13 cellular contexts compared by ENCODE assay signal in the genomic region with DNA sequence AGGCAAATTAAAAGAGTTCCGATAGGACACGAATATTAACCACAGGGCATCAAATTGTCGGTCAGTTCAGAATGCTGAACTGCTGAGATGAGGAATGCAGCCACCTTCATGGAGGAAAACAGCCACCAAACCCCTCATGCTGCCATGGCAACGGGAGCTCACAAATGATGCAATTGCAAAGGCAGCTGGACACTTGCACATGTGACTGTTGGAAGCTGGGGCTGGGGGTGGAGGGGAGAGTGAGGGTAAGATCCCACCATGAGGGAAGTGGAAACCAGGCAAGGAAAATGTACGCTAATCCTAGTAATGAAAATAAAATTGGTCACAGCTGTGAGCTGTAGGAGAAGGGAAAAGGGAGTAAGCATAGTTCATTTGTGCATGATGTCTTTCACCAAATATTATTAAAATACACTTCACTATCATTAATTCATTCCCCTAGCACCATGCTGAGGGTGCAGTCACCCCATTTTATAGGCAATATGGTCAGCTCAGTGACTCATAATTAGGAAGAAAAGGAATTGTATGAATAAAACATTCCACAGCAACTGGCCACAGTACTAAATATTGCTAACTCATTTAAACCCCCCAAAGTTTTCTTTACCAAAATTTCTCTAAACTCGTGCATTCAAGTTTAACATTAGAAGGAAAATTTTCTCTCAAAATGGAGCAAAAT. TPM values are rescaled to one million over a fixed set of nuclear protein-coding genes. Genes with fewer than 3 reads are reported as not detected.
DNase-seq lines count a peak whose midpoint lies in the region; ATAC-seq and TF ChIP-seq lines count a peak whose summit lies in the region.
"Had no signal": no experiment of that assay in that cellular context is flagged by ENCODE, and none has a peak within 500 bp of the region (broad histone marks: within the 10 kb centered on the region; RNA-seq: fewer than 3 reads in every experiment).

No MANE protein-coding gene starts in this region.

- DNase-seq in AG10803 (ENCODE audit: low read depth) (peak; percentile 42), HT1080 (ENCODE audit: low read depth) (peak; percentile 44), WTC11 (ENCODE audit: low spot score) (peak; percentile 56), islet precursor cell (peak; percentile 95), putamen (ENCODE audit: low spot score) (no peak)
- no peak for DNase-seq in stimulated activated CD4-positive, alpha-beta T cell treated with anti-CD3 and anti-CD28 coated beads, Interleukin-1b, Interleukin-23, amount 100 ng/mL, for 48 hours
- DNase-seq in activated T-cell treated with anti-CD3 and anti-CD28 coated beads, Interleukin-2, amount 50 U/mL, for 48 hours, result no peak
- DNase-seq: activated CD4-positive, CD25-positive, alpha-beta regulatory T cell; activated gamma-delta T cell; PC-9 had no signal

- TF ChIP-seq CTCF in AG10803 (conservative IDR thresholded peaks at IDR 0.05; ENCODE audit: low read length) (no peak), WTC11 (IDR thresholded peaks at IDR 0.05) (no peak)

- no peaks in the 10 kb centered on the region for H3K9me3 Mint-ChIP-seq in WTC11

- H3K27ac Mint-ChIP-seq in WTC11, result no peak overlapping the region

- ATAC-seq in WTC11 (0 out of 2 replicates have a peak, but pooled peaks have one; percentile 18), GM18498 (IDR thresholded peaks at IDR 0.05; ENCODE audit: unreplicated experiment) (no peak)

- peaks cover 15% of the 10 kb centered on the region for H3K4me1 Mint-ChIP-seq in WTC11
- H3K4me1 Mint-ChIP-seq: CD14-positive monocyte had no signal

- CTCF ChIA-PET in WTC11 (lab: Charles Lee), result no interaction called here

- no peak overlapping the region for H3K4me3 Mint-ChIP-seq in WTC11
- H3K4me3 Mint-ChIP-seq: CD14-positive monocyte had no signal

- no peaks in the 10 kb centered on the region for H3K36me3 Mint-ChIP-seq in WTC11
- H3K36me3 Mint-ChIP-seq: CD14-positive monocyte had no signal

- no peaks in the 10 kb centered on the region for H3K27me3 Mint-ChIP-seq in WTC11 (ENCODE audit: low read depth)

- no peak overlapping the region for H3K4me3 ChIP-seq in AG10803 (ENCODE audit: low read length)
- H3K4me3 ChIP-seq: PC-9 had no signal

- POLR2A ChIA-PET in WTC11 (lab: Charles Lee), result no interaction called here

TF ChIP-seq in WTC11, 78 proteins besides CTCF, POLR2A, EP300 and RAD21:
- TF ChIP-seq NR2C2 (CRISPR knock-in tag; IDR thresholded peaks at IDR 0.05), result no peak
- TF ChIP-seq, protein P1, sequence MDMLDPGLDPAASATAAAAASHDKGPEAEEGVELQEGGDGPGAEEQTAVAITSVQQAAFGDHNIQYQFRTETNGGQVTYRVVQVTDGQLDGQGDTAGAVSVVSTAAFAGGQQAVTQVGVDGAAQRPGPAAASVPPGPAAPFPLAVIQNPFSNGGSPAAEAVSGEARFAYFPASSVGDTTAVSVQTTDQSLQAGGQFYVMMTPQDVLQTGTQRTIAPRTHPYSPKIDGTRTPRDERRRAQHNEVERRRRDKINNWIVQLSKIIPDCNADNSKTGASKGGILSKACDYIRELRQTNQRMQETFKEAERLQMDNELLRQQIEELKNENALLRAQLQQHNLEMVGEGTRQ (CRISPR knock-in tag; IDR thresholded peaks at IDR 0.05), result peak; percentile 38; the same call in 1 of the 2 replicates
- no peak for TF ChIP-seq ZNF317 (CRISPR knock-in tag; IDR thresholded peaks at IDR 0.05; ENCODE audit: borderline replicate concordance, low read depth)

RNA-seq across cellular contexts. Expression of a gene that starts 15.3 kb away (rescaled TPM):
- not detected in 2 replicates for total RNA-seq in HT1080 (2014; rRNA removed; shearing (Covaris generic))
- polyA plus RNA-seq in HT1080 (2015; cell fraction: cytosol; rRNA removed), result not detected in 2 replicates
- not detected in 2 replicates for polyA plus RNA-seq in HT1080 (2015; cell fraction: nucleus; rRNA removed)
- not detected in 3 replicates for total RNA-seq in WTC11 (2021)
- total RNA-seq: pulmonary artery endothelial cell had no signal
- polyA plus RNA-seq: CD14-positive monocyte had no signal

RNA-seq across cellular contexts. Expression of a gene that starts 26.1 kb away (rescaled TPM):
- 0.10 TPM in 1 of 2 replicates, not detected in the other for total RNA-seq in HT1080 (2014; rRNA removed; shearing (Covaris generic))
- not detected in 2 replicates for polyA plus RNA-seq in HT1080 (2015; cell fraction: cytosol; rRNA removed)
- not detected in 2 replicates for polyA plus RNA-seq in HT1080 (2015; cell fraction: nucleus; rRNA removed)
- total RNA-seq in WTC11 (2021), result 1.5 to 3.0 TPM (median 2.1 TPM) in 3 replicates
- polyA plus RNA-seq: CD14-positive monocyte had no signal

Comparison
In these comparisons a context has a peak if more than half of its experiments do, and no peak if none do; other contexts are left out.
1. DNase-seq: peak in AG10803 (single experiment), HT1080 (single experiment), WTC11 (single experiment) and islet precursor cell (single experiment); none in putamen (single experiment), stimulated activated CD4-positive, alpha-beta T cell treated with anti-CD3 and anti-CD28 coated beads, Interleukin-1b, Interleukin-23, amount 100 ng/mL, for 48 hours (single experiment) and activated T-cell treated with anti-CD3 and anti-CD28 coated beads, Interleukin-2, amount 50 U/mL, for 48 hours (0 of 2).